Comparison of ENCODE assay signal across 1 cellular context in genomic region chr2:71130325-71131260, GRCh38.
TF ChIP-seq lines count a peak whose summit lies in the region.

Gene MPHOSPH10, plus strand, starts transcription at chr2:71130634. Its CDS starts 32 bp downstream, at chr2:71130666.

TF ChIP-seq in GM12878, 131 proteins besides CTCF, POLR2A, EP300 and RAD21 (continued from another document and continues in another):
- TF ChIP-seq PKNOX1 (IDR thresholded peaks at IDR 0.05) (peak; percentile 84), BACH1 (IDR thresholded peaks at IDR 0.05; ENCODE audit: borderline replicate concordance) (peak; percentile 81), ZNF622 (IDR thresholded peaks at IDR 0.05) (no peak), ESRRA (IDR thresholded peaks at IDR 0.05; ENCODE audit: low read length) (peak; percentile 48), ZBTB40 (IDR thresholded peaks at IDR 0.05; ENCODE audit: borderline replicate concordance) (peak; percentile 99), CBX3 (IDR thresholded peaks at IDR 0.05; ENCODE audit: borderline replicate concordance, low read depth) (no peak), STAT1 (conservative IDR thresholded peaks at IDR 0.05) (no peak), IRF5 (IDR thresholded peaks at IDR 0.05; ENCODE audit: borderline replicate concordance) (no peak), RBBP5 (conservative IDR thresholded peaks at IDR 0.05) (0 out of 2 replicates have a peak, but pooled peaks have one; percentile 24), SRF (IDR thresholded peaks at IDR 0.05; ENCODE audit: low read depth in 2 of 2, low read length in 2 of 2) (peak in 1 of 2 experiments; percentile 84; a peak in 2 of 4 replicates), CBFB (IDR thresholded peaks at IDR 0.05; ENCODE audit: low read depth) (peak; percentile 67), ATF3 (IDR thresholded peaks at IDR 0.05; ENCODE audit: borderline replicate concordance, extremely low read depth, low read depth, low read length) (no peak), RCOR1 (conservative IDR thresholded peaks at IDR 0.05; ENCODE audit: low read depth, low read length) (no peak), SP1 (IDR thresholded peaks at IDR 0.05; ENCODE audit: low read depth, low read length) (peak; percentile 85), CEBPB (IDR thresholded peaks at IDR 0.05; ENCODE audit: borderline replicate concordance in 1 of 2, low read depth in 2 of 2, low read length in 2 of 2) (no peak), NRF1 (conservative IDR thresholded peaks at IDR 0.05; ENCODE audit: low read depth, low read length) (no peak), ZNF687 (IDR thresholded peaks at IDR 0.05) (peak; percentile 82), RB1 (IDR thresholded peaks at IDR 0.05; ENCODE audit: borderline replicate concordance) (peak; percentile 86; the same call in 1 of the 2 replicates), MXI1 (IDR thresholded peaks at IDR 0.05; ENCODE audit: low read depth, low read length) (peak; percentile 99), SMARCA5 (IDR thresholded peaks at IDR 0.05) (peak; percentile 88), MEF2A (IDR thresholded peaks at IDR 0.05; ENCODE audit: insufficient read depth, low read depth, low read length) (0 out of 2 replicates have a peak, but pooled peaks have one; percentile 40), FOS (IDR thresholded peaks at IDR 0.05; ENCODE audit: borderline replicate concordance, extremely low read depth, insufficient read length) (no peak), BHLHE40 (IDR thresholded peaks at IDR 0.05; ENCODE audit: borderline replicate concordance in 1 of 2, low read depth in 2 of 2, low read length in 1 of 2) (peak; percentile 61 to 78; a peak in 3 of 4 replicates), ZBTB4 (CRISPR knock-in tag; IDR thresholded peaks at IDR 0.05) (no peak), IKZF1 (conservative IDR thresholded peaks at IDR 0.05) (peak; percentile 82), NFYA (IDR thresholded peaks at IDR 0.05; ENCODE audit: borderline replicate concordance, low read depth, low read length) (no peak), USF2 (IDR thresholded peaks at IDR 0.05; ENCODE audit: borderline replicate concordance, low read depth, low read length) (no peak), NKRF (conservative IDR thresholded peaks at IDR 0.05) (peak; percentile 97), SIX5 (IDR thresholded peaks at IDR 0.05; ENCODE audit: low read depth, low read length, severe bottlenecking) (peak; percentile 72), BCLAF1 (IDR thresholded peaks at IDR 0.05) (peak; percentile 71)
